In the genomic region with DNA sequence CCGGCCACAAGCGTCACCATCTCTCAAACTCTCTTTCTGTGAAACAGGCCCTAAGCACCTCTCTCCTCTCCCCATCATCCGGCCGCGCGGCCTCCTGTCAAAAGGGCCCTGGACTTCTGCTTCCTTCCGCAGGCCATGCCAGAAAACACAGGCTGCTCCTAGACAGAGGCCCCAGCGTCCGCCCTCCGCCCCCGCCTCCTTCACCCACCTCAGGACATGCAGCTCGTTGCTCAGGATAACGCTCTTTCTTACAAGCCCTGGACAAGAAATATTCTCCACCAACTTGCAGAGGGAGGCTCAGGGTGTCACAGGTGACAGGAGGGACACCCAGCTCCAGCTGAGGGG, we compare ENCODE assay signal across 30 cellular contexts.
DNase-seq lines count a peak whose midpoint lies in the region; ATAC-seq, FAIRE-seq and TF ChIP-seq lines count a peak whose summit lies in the region.
"Had no signal": no experiment of that assay in that cellular context is flagged by ENCODE, and none has a peak within 500 bp of the region (broad histone marks: within the 10 kb centered on the region; RNA-seq: fewer than 3 reads in every experiment).

No MANE protein-coding gene starts in this region.

- H3K9me3 Mint-ChIP-seq in neural progenitor cell: no peaks in the 10 kb centered on the region
- H3K9me3 Mint-ChIP-seq: activated naive CD4-positive, alpha-beta T cell treated with anti-CD3 and anti-CD28 coated beads, Interleukin-2, amount 50 U/mL, for 72 hours; activated T-cell treated with anti-CD3 and anti-CD28 coated beads, Interleukin-2, amount 50 U/mL, for 72 hours; natural killer cell treated with Interleukin-12 subunit alpha and Interleukin-12 subunit beta and Interleukin-15 and Interleukin-18, amount 100 ng/mL, for 72 hours; T-cell had no signal

- H3K36me3 ChIP-seq in heart left ventricle (no peaks in the 10 kb centered on the region), neural progenitor cell (no peaks in the 10 kb centered on the region)
- H3K36me3 ChIP-seq: thoracic aorta had no signal

- DNase-seq in heart left ventricle (peak in 4 of 5 donors; percentile 54 to 71 (median 64)), Right ventricle myocardium inferior (ENCODE audit: missing footprints) (no peak), right cardiac atrium (peak; percentile 64 to 86 (median 83)), neural progenitor cell (ENCODE audit: low spot score) (no peak), frontal cortex (ENCODE audit: low spot score in 2 of 2) (no peak), hippocampal formation (lab: John Stamatoyannopoulos, UW) (no peak), SHP77 (lab: John Stamatoyannopoulos, UW) (no peak)
- no peak for DNase-seq in NK-92 treated with Interleukin-12 subunit alpha and Interleukin-12 subunit beta, amount 100 ng/mL, for 24 hours (lab: John Stamatoyannopoulos, UW)
- DNase-seq: activated CD4-positive, alpha-beta T cell treated with anti-CD3 and anti-CD28 coated beads for 36 hours; activated T-cell treated with anti-CD3 and anti-CD28 coated beads, Interleukin-2, amount 50 U/mL, for 72 hours; Caco-2; cerebellar nuclear complex; DMS79 treated with DMSO at 0.1 percent for 48 hours; effector CD4-positive, alpha-beta T cell; midbrain; MV-4-11; NCI-H187 treated with DMSO at 0.1 percent for 48 hours; NCI-H748 treated with DMSO at 0.1 percent for 48 hours; small intestine; stimulated activated CD4-positive, alpha-beta T cell treated with anti-CD3 and anti-CD28 coated beads, Interleukin-2, amount 100 ng/mL, for 48 hours; stimulated activated naive CD4-positive, alpha-beta T cell; T-cell had no signal

- no peak overlapping the region for H2AFZ ChIP-seq in neural progenitor cell (replicated peaks)

- H3K9ac ChIP-seq in neural progenitor cell: no peak overlapping the region

- TF ChIP-seq POLR2A in heart left ventricle (IDR thresholded peaks at IDR 0.05): no peak

- no peaks in the 10 kb centered on the region for H4K20me1 ChIP-seq in neural progenitor cell (ENCODE audit: low read depth)

- H3K4me3 ChIP-seq in heart left ventricle (no peak overlapping the region), right cardiac atrium (ENCODE audit: low read length) (no peak overlapping the region), neural progenitor cell (no peak overlapping the region)
- H3K4me3 ChIP-seq: thoracic aorta had no signal

- no peak overlapping the region for H3K4me2 ChIP-seq in neural progenitor cell

- no peak for TF ChIP-seq CTCF in heart left ventricle (IDR thresholded peaks at IDR 0.05)
- TF ChIP-seq CTCF in neural progenitor cell (IDR thresholded peaks at IDR 0.05): no peak

- H3K27ac Mint-ChIP-seq in neural progenitor cell: peak overlapping the region; percentile 38
- H3K27ac Mint-ChIP-seq: activated CD4-positive, alpha-beta T cell treated with anti-CD3 and anti-CD28 coated beads for 36 hours; activated naive CD4-positive, alpha-beta T cell treated with anti-CD3 and anti-CD28 coated beads, Interleukin-2, amount 50 U/mL, for 72 hours; activated T-cell treated with anti-CD3 and anti-CD28 coated beads, Interleukin-2, amount 50 U/mL, for 72 hours; progenitor cell of endocrine pancreas; T-cell had no signal

- H3K27me3 Mint-ChIP-seq in neural progenitor cell (ENCODE audit: insufficient read depth, low read depth): peaks cover 5% of the 10 kb centered on the region
- H3K27me3 Mint-ChIP-seq: activated CD4-positive, alpha-beta T cell treated with anti-CD3 and anti-CD28 coated beads for 36 hours had no signal

- no peak overlapping the region for H3K4me3 Mint-ChIP-seq in neural progenitor cell
- H3K4me3 Mint-ChIP-seq: activated CD4-positive, alpha-beta T cell treated with anti-CD3 and anti-CD28 coated beads for 36 hours; activated T-cell treated with anti-CD3 and anti-CD28 coated beads, Interleukin-2, amount 50 U/mL, for 72 hours; natural killer cell treated with Interleukin-12 subunit alpha and Interleukin-12 subunit beta and Interleukin-15 and Interleukin-18, amount 100 ng/mL, for 72 hours; T-cell had no signal

- H3K27ac ChIP-seq in heart left ventricle (peak overlapping the region in 1 of 12 donors; percentile 22), right cardiac atrium (ENCODE audit: low read length) (no peak overlapping the region), neural progenitor cell (no peak overlapping the region)
- H3K27ac ChIP-seq: thoracic aorta had no signal

- peaks cover 29% of the 10 kb centered on the region for H3K4me1 Mint-ChIP-seq in neural progenitor cell
- H3K4me1 Mint-ChIP-seq: activated CD4-positive, alpha-beta T cell treated with anti-CD3 and anti-CD28 coated beads for 36 hours; T-cell had no signal

- H3K4me1 ChIP-seq in heart left ventricle: peaks cover 0 to 26% (median 12%) of the 10 kb centered on the region in 12 donors
- H3K4me1 ChIP-seq in right cardiac atrium (ENCODE audit: control insufficient read depth, insufficient read depth, low read length): no peaks in the 10 kb centered on the region
- H3K4me1 ChIP-seq in neural progenitor cell: no peaks in the 10 kb centered on the region

- FAIRE-seq in frontal cortex (lab: Jason Lieb, UNC): no peak
- FAIRE-seq: A204.1, HTR-8/SVneo, small intestine, TTC549 had no signal

- 40 to 74% (median 57%) methylated on average over 13 of the region's 13 CpGs for WGBS in heart left ventricle, 4 donors
- WGBS in right cardiac atrium: 53% methylated on average over 13 of the region's 13 CpGs

- ATAC-seq in heart left ventricle (peak; percentile 43 to 89 (median 51)), Right ventricle myocardium inferior (no peak), right cardiac atrium (peak; percentile 63 to 89)
- ATAC-seq: activated CD4-positive, alpha-beta T cell treated with anti-CD3 and anti-CD28 coated beads for 36 hours; activated naive CD4-positive, alpha-beta T cell treated with anti-CD3 and anti-CD28 coated beads, Interleukin-2, amount 50 U/mL, for 72 hours; activated T-cell treated with anti-CD3 and anti-CD28 coated beads, Interleukin-2, amount 50 U/mL, for 72 hours; esophagus mucosa; natural killer cell treated with Interleukin-12 subunit alpha and Interleukin-12 subunit beta and Interleukin-15 and Interleukin-18, amount 100 ng/mL, for 72 hours; T-cell had no signal

- intact Hi-C loops in heart left ventricle (cut with DNase I): no loop called here
- intact Hi-C loops in Right ventricle myocardium inferior (cut with DNase I): no loop called here
- intact Hi-C loops in right cardiac atrium (cut with DNase I): no loop called here

- H3K27me3 ChIP-seq in heart left ventricle (no peaks in the 10 kb centered on the region), right cardiac atrium (ENCODE audit: control insufficient read depth, insufficient read depth) (no peaks in the 10 kb centered on the region), neural progenitor cell (no peaks in the 10 kb centered on the region)

- no peaks in the 10 kb centered on the region for H3F3A ChIP-seq in neural progenitor cell (ENCODE audit: low read depth)

- H3K79me2 ChIP-seq in neural progenitor cell (ENCODE audit: low read depth): no peaks in the 10 kb centered on the region

- no peaks in the 10 kb centered on the region for H3K9me3 ChIP-seq in heart left ventricle
- no peaks in the 10 kb centered on the region for H3K9me3 ChIP-seq in right cardiac atrium (ENCODE audit: control insufficient read depth, low read length)
- no peaks in the 10 kb centered on the region for H3K9me3 ChIP-seq in neural progenitor cell (ENCODE audit: low read depth)
- H3K9me3 ChIP-seq: Caco-2, thoracic aorta had no signal

- no peaks in the 10 kb centered on the region for H3K36me3 Mint-ChIP-seq in neural progenitor cell
- H3K36me3 Mint-ChIP-seq: activated naive CD4-positive, alpha-beta T cell treated with anti-CD3 and anti-CD28 coated beads, Interleukin-2, amount 50 U/mL, for 72 hours; natural killer cell treated with Interleukin-12 subunit alpha and Interleukin-12 subunit beta and Interleukin-15 and Interleukin-18, amount 100 ng/mL, for 72 hours; T-cell had no signal

Comparison
In these comparisons a context has a peak if more than half of its experiments do, and no peak if none do; other contexts are left out.
1. DNase-seq: peak in heart left ventricle (4 of 5) and right cardiac atrium (3 of 3); none in Right ventricle myocardium inferior (single experiment), neural progenitor cell (single experiment), NK-92 treated with Interleukin-12 subunit alpha and Interleukin-12 subunit beta, amount 100 ng/mL, for 24 hours (single experiment), frontal cortex (0 of 2), hippocampal formation (0 of 2) and SHP77 (0 of 2).